ENCODE assay signal across 2 cellular contexts in the genomic region with DNA sequence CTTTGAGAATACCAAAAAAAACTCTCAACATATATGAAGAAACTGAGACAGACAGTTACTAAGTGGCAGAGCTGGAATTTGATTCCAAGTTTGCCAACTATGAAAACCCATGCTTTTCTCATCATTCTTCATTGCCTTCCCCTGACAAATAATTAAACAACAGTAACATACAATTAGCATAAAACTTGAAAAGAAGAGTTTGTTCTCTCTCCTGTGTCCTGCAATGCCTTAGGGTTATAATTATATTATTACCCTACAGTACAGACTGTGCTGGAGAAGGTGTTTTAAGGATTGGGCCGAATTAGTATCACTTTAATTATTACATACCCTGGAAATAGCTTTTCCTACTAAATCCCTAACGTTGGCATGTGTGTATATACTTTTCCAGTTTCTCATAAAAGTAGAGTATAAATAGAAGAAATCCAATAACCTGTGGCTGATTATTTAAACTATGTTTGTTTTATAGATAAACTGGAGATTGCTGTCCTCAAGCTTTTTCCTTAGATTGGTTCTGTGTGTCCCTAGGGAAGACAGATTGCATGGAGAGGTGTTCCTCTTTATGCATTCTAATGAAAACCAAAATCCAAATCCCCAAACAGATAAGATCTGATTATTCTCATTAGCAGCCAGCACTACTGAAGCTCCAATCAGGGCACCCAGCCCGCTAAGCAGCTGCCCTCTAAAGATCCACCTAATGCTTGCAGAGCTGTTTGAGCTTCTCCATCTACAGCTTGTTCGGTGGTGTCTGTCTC.
TF ChIP-seq lines count a peak whose summit lies in the region.

No MANE protein-coding gene starts in this region.

TF ChIP-seq in H1, 55 proteins besides CTCF, POLR2A, EP300 and RAD21:
- TF ChIP-seq TBP (IDR thresholded peaks at IDR 0.05; ENCODE audit: low read depth, low read length) (no peak), TAF7 (optimal IDR thresholded peaks at IDR 0.05; ENCODE audit: borderline replicate concordance, low read depth, low read length) (no peak), POU5F1 (IDR thresholded peaks at IDR 0.05; ENCODE audit: low read depth, low read length) (no peak), NANOG (IDR thresholded peaks at IDR 0.05; ENCODE audit: insufficient read depth, low read depth, low read length, poor library complexity, severe bottlenecking) (no peak), NRF1 (IDR thresholded peaks at IDR 0.05; ENCODE audit: low read depth, low read length) (no peak), HDAC6 (IDR thresholded peaks at IDR 0.05; ENCODE audit: low read depth, low read length) (no peak), EZH2 (IDR thresholded peaks at IDR 0.05; ENCODE audit: low read depth, low read length, severe bottlenecking) (no peak), TEAD4 (IDR thresholded peaks at IDR 0.05; ENCODE audit: low read depth, low read length) (no peak), EGR1 (IDR thresholded peaks at IDR 0.05; ENCODE audit: borderline replicate concordance, low read depth, low read length) (no peak), SUZ12 (IDR thresholded peaks at IDR 0.05; ENCODE audit: low read length) (no peak), SP1 (IDR thresholded peaks at IDR 0.05; ENCODE audit: low read depth, low read length) (no peak), SP2 (IDR thresholded peaks at IDR 0.05; ENCODE audit: low read length) (no peak), RBBP5 (IDR thresholded peaks at IDR 0.05; ENCODE audit: borderline replicate concordance, low read depth, low read length) (no peak), CREB1 (IDR thresholded peaks at IDR 0.05) (no peak), HDAC2 (IDR thresholded peaks at IDR 0.05; ENCODE audit: borderline replicate concordance in 1 of 2, low read depth in 2 of 2, low read length in 2 of 2) (no peak), YY1 (IDR thresholded peaks at IDR 0.05; ENCODE audit: low read depth, low read length) (no peak)
- TF ChIP-seq, protein P1, sequence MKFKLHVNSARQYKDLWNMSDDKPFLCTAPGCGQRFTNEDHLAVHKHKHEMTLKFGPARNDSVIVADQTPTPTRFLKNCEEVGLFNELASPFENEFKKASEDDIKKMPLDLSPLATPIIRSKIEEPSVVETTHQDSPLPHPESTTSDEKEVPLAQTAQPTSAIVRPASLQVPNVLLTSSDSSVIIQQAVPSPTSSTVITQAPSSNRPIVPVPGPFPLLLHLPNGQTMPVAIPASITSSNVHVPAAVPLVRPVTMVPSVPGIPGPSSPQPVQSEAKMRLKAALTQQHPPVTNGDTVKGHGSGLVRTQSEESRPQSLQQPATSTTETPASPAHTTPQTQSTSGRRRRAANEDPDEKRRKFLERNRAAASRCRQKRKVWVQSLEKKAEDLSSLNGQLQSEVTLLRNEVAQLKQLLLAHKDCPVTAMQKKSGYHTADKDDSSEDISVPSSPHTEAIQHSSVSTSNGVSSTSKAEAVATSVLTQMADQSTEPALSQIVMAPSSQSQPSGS (IDR thresholded peaks at IDR 0.05; ENCODE audit: low read length): no peak
- TF ChIP-seq, protein P2, sequence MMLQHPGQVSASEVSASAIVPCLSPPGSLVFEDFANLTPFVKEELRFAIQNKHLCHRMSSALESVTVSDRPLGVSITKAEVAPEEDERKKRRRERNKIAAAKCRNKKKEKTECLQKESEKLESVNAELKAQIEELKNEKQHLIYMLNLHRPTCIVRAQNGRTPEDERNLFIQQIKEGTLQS (IDR thresholded peaks at IDR 0.05; ENCODE audit: insufficient read depth, low read depth, low read length): no peak
- TF ChIP-seq, protein P3, sequence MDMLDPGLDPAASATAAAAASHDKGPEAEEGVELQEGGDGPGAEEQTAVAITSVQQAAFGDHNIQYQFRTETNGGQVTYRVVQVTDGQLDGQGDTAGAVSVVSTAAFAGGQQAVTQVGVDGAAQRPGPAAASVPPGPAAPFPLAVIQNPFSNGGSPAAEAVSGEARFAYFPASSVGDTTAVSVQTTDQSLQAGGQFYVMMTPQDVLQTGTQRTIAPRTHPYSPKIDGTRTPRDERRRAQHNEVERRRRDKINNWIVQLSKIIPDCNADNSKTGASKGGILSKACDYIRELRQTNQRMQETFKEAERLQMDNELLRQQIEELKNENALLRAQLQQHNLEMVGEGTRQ (IDR thresholded peaks at IDR 0.05; ENCODE audit: low read length): no peak

TF ChIP-seq in WTC11, 78 proteins besides CTCF, POLR2A, EP300 and RAD21:
- no peak for TF ChIP-seq NR1H2 (CRISPR knock-in tag; IDR thresholded peaks at IDR 0.05)
- TF ChIP-seq ZNF121 (CRISPR knock-in tag; IDR thresholded peaks at IDR 0.05): no peak
- no peak for TF ChIP-seq ZNF317 (CRISPR knock-in tag; IDR thresholded peaks at IDR 0.05; ENCODE audit: borderline replicate concordance, low read depth)
- TF ChIP-seq, protein P4, sequence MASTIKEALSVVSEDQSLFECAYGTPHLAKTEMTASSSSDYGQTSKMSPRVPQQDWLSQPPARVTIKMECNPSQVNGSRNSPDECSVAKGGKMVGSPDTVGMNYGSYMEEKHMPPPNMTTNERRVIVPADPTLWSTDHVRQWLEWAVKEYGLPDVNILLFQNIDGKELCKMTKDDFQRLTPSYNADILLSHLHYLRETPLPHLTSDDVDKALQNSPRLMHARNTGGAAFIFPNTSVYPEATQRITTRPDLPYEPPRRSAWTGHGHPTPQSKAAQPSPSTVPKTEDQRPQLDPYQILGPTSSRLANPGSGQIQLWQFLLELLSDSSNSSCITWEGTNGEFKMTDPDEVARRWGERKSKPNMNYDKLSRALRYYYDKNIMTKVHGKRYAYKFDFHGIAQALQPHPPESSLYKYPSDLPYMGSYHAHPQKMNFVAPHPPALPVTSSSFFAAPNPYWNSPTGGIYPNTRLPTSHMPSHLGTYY (CRISPR knock-in tag; IDR thresholded peaks at IDR 0.05): no peak
- TF ChIP-seq CREB1 (CRISPR knock-in tag; IDR thresholded peaks at IDR 0.05): no peak
- TF ChIP-seq, protein P5, sequence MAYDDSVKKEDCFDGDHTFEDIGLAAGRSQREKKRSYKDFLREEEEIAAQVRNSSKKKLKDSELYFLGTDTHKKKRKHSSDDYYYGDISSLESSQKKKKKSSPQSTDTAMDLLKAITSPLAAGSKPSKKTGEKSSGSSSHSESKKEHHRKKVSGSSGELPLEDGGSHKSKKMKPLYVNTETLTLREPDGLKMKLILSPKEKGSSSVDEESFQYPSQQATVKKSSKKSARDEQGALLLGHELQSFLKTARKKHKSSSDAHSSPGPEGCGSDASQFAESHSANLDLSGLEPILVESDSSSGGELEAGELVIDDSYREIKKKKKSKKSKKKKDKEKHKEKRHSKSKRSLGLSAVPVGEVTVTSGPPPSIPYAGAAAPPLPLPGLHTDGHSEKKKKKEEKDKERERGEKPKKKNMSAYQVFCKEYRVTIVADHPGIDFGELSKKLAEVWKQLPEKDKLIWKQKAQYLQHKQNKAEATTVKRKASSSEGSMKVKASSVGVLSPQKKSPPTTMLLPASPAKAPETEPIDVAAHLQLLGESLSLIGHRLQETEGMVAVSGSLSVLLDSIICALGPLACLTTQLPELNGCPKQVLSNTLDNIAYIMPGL (CRISPR knock-in tag; IDR thresholded peaks at IDR 0.05): no peak
- no peak for TF ChIP-seq HMGA2 (CRISPR knock-in tag; IDR thresholded peaks at IDR 0.05)
TF ChIP-seq in WTC11: peak in this region for 0.
